23 cellular contexts compared by ENCODE assay signal in the genomic region with DNA sequence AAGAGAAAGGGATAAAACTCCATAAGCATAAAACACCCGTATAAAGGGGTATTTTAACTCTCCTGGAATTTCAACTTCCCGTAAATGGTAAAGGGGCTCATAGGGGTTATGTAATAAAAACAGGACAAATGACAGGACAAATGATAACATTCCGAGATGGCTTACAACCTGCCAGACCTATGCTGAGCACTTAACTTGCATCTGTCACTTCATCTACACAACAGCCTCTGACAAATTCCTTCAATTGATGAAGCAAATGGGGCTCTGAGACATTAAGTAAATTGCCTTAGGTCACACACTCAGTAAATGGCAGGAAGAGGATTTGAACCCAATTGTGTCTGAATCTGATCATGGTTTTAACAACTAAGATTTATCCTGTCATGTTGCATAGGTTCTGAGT.
"Had no signal": no experiment of that assay in that cellular context is flagged by ENCODE, and none has a peak within 500 bp of the region (broad histone marks: within the 10 kb centered on the region; RNA-seq: fewer than 3 reads in every experiment).

No MANE protein-coding gene starts in this region.

- H3K27ac ChIP-seq: SJCRH30 had no signal

- ATAC-seq: HepG2, Panc1, PC-3, Right ventricle myocardium inferior, SK-N-SH treated with all-trans-retinoic acid at 6 μM for 48 hours had no signal

- H3K27me3 ChIP-seq: MG63, SJCRH30 had no signal

- H3K9me3 ChIP-seq: MG63, SJCRH30 had no signal

- H3K4me3 ChIP-seq: MG63, SJCRH30 had no signal

- H3K36me3 ChIP-seq: MG63, SJCRH30 had no signal

- DNase-seq: IMR-90, Karpas-422, KG1, MG63, NCI-H1092, NCI-H1105 treated with DMSO at 0.1 percent for 48 hours, NCI-H1417 treated with DMSO at 0.1 percent for 48 hours, NCI-H146, NCI-H1694 treated with DMSO at 0.1 percent for 48 hours, NCI-H1930, NCI-H2081, NCI-H2107, NCI-H2227 treated with DMSO at 0.1 percent for 48 hours, NCI-H446, NCI-H510A, NCI-H526, PC-3, SHP77 treated with DMSO at 0.1 percent for 48 hours, SJCRH30 had no signal
